Comparison of ENCODE assay signal across 9 cellular contexts in the genomic region with DNA sequence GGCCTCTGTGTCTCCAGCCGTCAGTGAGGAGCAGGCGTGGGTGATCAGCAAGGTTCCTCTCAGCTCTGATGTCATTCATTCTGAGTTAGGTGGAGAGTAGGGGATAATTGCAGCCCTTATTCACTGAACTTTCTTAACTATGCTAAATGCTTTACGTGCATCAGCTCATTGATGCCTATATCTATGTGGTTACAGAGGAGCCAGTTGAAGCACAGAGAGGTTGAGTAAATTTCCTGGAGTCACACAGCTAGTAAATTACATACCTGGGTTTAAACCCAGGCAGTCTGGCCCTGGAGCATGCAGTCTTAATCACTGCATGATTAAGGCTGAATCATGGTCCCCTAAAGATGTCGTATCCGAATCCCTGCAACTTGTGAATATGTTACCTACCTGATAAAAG.
A peak's percentile ranks its signal among the peaks of the same experiment; 100 is the strongest.
DNase-seq lines count a peak whose midpoint lies in the region; ATAC-seq and TF ChIP-seq lines count a peak whose summit lies in the region.
"Had no signal": no experiment of that assay in that cellular context is flagged by ENCODE, and none has a peak within 500 bp of the region (broad histone marks: within the 10 kb centered on the region; RNA-seq: fewer than 3 reads in every experiment).

No MANE protein-coding gene starts in this region.

- H3K9me3 ChIP-seq in SU-DHL-6 (ENCODE audit: insufficient read depth, low read length) (no peaks in the 10 kb centered on the region), transverse colon (no peaks in the 10 kb centered on the region)

- in situ Hi-C loops in transverse colon (cut with MboI; ENCODE audit: low pct_ligation_motif_present in 1 of 4, low pct_unique_long_range_greater_than_20kb in 1 of 4, low sequenced_read_pairs in 3 of 4), result no loop called here

- H3K27ac ChIP-seq in SU-DHL-6 (ENCODE audit: low read depth, low read length) (peak overlapping the region; percentile 98), transverse colon (peak overlapping the region; percentile 66 to 90 (median 82))

- TF ChIP-seq EP300 in transverse colon (IDR thresholded peaks at IDR 0.05; ENCODE audit: low read depth), result no peak

- peaks cover 23% of the 10 kb centered on the region for H3F3A ChIP-seq in SU-DHL-6 (ENCODE audit: insufficient read depth)

- H3K4me1 ChIP-seq in transverse colon, result peaks cover 9 to 33% (median 17%) of the 10 kb centered on the region in 4 donors

- WGBS in transverse colon (ENCODE audit: low coverage in 1 of 2), 2 donors, result 72 to 90% methylated on average over 4 to 5 of the region's 5 CpGs

- H3K27me3 ChIP-seq in SU-DHL-6 (ENCODE audit: low read length) (no peaks in the 10 kb centered on the region), transverse colon (no peaks in the 10 kb centered on the region)

- TF ChIP-seq POLR2A in transverse colon (IDR thresholded peaks at IDR 0.05) (no peak), GM18505 (IDR thresholded peaks at IDR 0.05; ENCODE audit: borderline replicate concordance, extremely low read depth, insufficient read depth, insufficient read length) (no peak)

- DNase-seq in activated naive CD4-positive, alpha-beta T cell treated with Interleukin-2 at 50 U/mL for 16 hours, result peak; percentile 22
- DNase-seq in activated naive CD4-positive, alpha-beta T cell (lab: John Stamatoyannopoulos, UW), result no peak
- DNase-seq in fibroblast of mammary gland (ENCODE audit: low read depth) (peak; percentile 29), transverse colon (no peak), GM03348 (ENCODE audit: low spot score) (no peak)
- DNase-seq: left ventricle myocardium superior had no signal

- TF ChIP-seq CTCF in SU-DHL-6 (IDR thresholded peaks at IDR 0.05; ENCODE audit: insufficient read depth, low read length, poor library complexity, severe bottlenecking) (no peak), fibroblast of mammary gland (conservative IDR thresholded peaks at IDR 0.05; ENCODE audit: control insufficient read depth, insufficient read depth, low read depth, low read length) (no peak), transverse colon (IDR thresholded peaks at IDR 0.05) (peak in 2 of 5 experiments; percentile 1 to 4)

- no peaks in the 10 kb centered on the region for H4K20me1 ChIP-seq in SU-DHL-6 (ENCODE audit: low read depth, low read length)

- H3K9ac ChIP-seq in SU-DHL-6 (ENCODE audit: low read length), result peak overlapping the region; percentile 69

- ATAC-seq in GM21723 (IDR thresholded peaks at IDR 0.05; ENCODE audit: unreplicated experiment) (no peak), GM18505 (IDR thresholded peaks at IDR 0.05; ENCODE audit: unreplicated experiment) (no peak)
- ATAC-seq: left ventricle myocardium superior had no signal

- no peak overlapping the region for H2AFZ ChIP-seq in SU-DHL-6 (ENCODE audit: low read depth, low read length, severe bottlenecking)

- peaks cover 3% of the 10 kb centered on the region; the same call in 1 of the 2 replicates for H3K79me2 ChIP-seq in SU-DHL-6 (ENCODE audit: insufficient read depth, low read length)

- no peaks in the 10 kb centered on the region for H3K36me3 ChIP-seq in SU-DHL-6 (ENCODE audit: low read length)
- no peaks in the 10 kb centered on the region for H3K36me3 ChIP-seq in transverse colon

- intact Hi-C loops in transverse colon (cut with DNase I; ENCODE audit: low total_unique reads), result no loop called here

- H3K4me2 ChIP-seq in SU-DHL-6 (ENCODE audit: low read depth, low read length, poor library complexity, severe bottlenecking), result peak overlapping the region; percentile 91

- H3K9me2 ChIP-seq in SU-DHL-6 (replicated peaks; ENCODE audit: insufficient read depth, low read length), result no peaks in the 10 kb centered on the region

- H3K4me3 ChIP-seq in SU-DHL-6 (ENCODE audit: insufficient read depth, low read length, poor library complexity, severe bottlenecking) (peak overlapping the region; percentile 54), fibroblast of mammary gland (ENCODE audit: control insufficient read depth, low read depth, low read length) (no peak overlapping the region), transverse colon (no peak overlapping the region)

Comparison
In these comparisons a context has a peak if more than half of its experiments do, and no peak if none do; other contexts are left out.
1. DNase-seq: peak in activated naive CD4-positive, alpha-beta T cell treated with Interleukin-2 at 50 U/mL for 16 hours (single experiment) and fibroblast of mammary gland (single experiment); none in activated naive CD4-positive, alpha-beta T cell (0 of 4), transverse colon (single experiment) and GM03348 (single experiment).